Comparison of ENCODE assay signal across 12 cellular contexts in the genomic region with DNA sequence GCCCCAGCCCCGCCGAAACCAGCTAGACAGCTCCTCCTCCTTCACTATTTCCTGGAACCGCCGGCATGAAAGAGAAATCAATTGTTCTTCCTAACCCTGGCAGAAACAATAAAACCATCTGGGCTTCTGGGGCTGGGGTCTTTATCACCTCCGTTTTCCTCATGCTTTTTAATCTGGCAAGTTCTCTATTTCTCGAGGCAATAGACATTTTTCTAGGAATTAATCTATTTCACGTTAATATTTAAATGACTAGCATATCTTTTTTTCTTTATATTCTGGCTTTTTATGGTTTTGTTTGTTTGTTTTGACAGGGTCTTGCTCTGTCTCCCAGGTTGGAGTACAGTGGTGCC. TPM values are rescaled to one million over a fixed set of nuclear protein-coding genes. Genes with fewer than 3 reads are reported as not detected.
A peak's percentile ranks its signal among the peaks of the same experiment; 100 is the strongest.
DNase-seq lines count a peak whose midpoint lies in the region; ATAC-seq and TF ChIP-seq lines count a peak whose summit lies in the region.
"Had no signal": no experiment of that assay in that cellular context is flagged by ENCODE, and none has a peak within 500 bp of the region (broad histone marks: within the 10 kb centered on the region; RNA-seq: fewer than 3 reads in every experiment).

No MANE protein-coding gene starts in this region.

- CTCF ChIA-PET in activated naive CD4-positive, alpha-beta T cell treated with anti-CD3 and anti-CD28 coated beads for 36 hours (lab: Charles Lee), result interaction anchor here (2.9 kb wide), 1 partner anchor 19 kb away, joined by 9 read pairs; no protein-coding TSS in a partner anchor
- CTCF ChIA-PET in activated CD8-positive, alpha-beta T cell treated with anti-CD3 and anti-CD28 coated beads for 36 hours (lab: Charles Lee), result interaction anchor here (0.7 to 1.3 kb wide), 2 partner anchors 19 to 30 kb away, joined by 3 to 5 read pairs; no protein-coding TSS in a partner anchor

- POLR2A ChIA-PET in activated CD8-positive, alpha-beta T cell treated with anti-CD3 and anti-CD28 coated beads for 36 hours (lab: Charles Lee), result interaction anchor here (0.7 kb wide), 1 partner anchor 256 kb away, joined by 4 read pairs; no protein-coding TSS in a partner anchor

- no peak for TF ChIP-seq CTCF in activated CD8-positive, alpha-beta T cell treated with anti-CD3 and anti-CD28 coated beads for 36 hours (IDR thresholded peaks at IDR 0.05)

- H3K4me3 ChIP-seq in iPS-18a (ENCODE audit: low read length), result peak overlapping the region; percentile 68

- ATAC-seq in activated CD8-positive, alpha-beta T cell treated with anti-CD3 and anti-CD28 coated beads for 36 hours, result no peak
- no peak for ATAC-seq in GM18502 (IDR thresholded peaks at IDR 0.05; ENCODE audit: poor library complexity, unreplicated experiment)
- ATAC-seq: esophagus mucosa had no signal

- H3K9ac ChIP-seq in iPS-18a (ENCODE audit: low read length), result peak overlapping the region; percentile 80

- peaks cover 23% of the 10 kb centered on the region for H3K27me3 ChIP-seq in iPS-18a (ENCODE audit: control insufficient read depth, insufficient read depth, low read length)

- H3K9me3 ChIP-seq in iPS-18a (ENCODE audit: control insufficient read depth, low read depth, low read length), result no peaks in the 10 kb centered on the region

- no peak overlapping the region for H3K27ac Mint-ChIP-seq in activated naive CD4-positive, alpha-beta T cell treated with anti-CD3 and anti-CD28 coated beads for 36 hours
- H3K27ac Mint-ChIP-seq in activated CD8-positive, alpha-beta T cell treated with anti-CD3 and anti-CD28 coated beads for 36 hours, result no peak overlapping the region

- H3K27me3 Mint-ChIP-seq in activated naive CD4-positive, alpha-beta T cell treated with anti-CD3 and anti-CD28 coated beads for 36 hours (ENCODE audit: low read depth), result peaks cover 60% of the 10 kb centered on the region
- H3K27me3 Mint-ChIP-seq in activated CD8-positive, alpha-beta T cell treated with anti-CD3 and anti-CD28 coated beads for 36 hours, result peaks cover 55% of the 10 kb centered on the region

- DNase-seq in activated naive CD4-positive, alpha-beta T cell treated with anti-CD3 and anti-CD28 coated beads for 36 hours, result no peak
- DNase-seq in activated naive CD4-positive, alpha-beta T cell treated with Interleukin-2 at 50 U/mL for 16 hours, result no peak
- no peak for DNase-seq in activated CD8-positive, alpha-beta T cell treated with anti-CD3 and anti-CD28 coated beads for 36 hours
- no peak for DNase-seq in substantia nigra (lab: John Stamatoyannopoulos, UW)
- DNase-seq in SIG-M5 (lab: John Stamatoyannopoulos, UW), result no peak
- no peak for DNase-seq in ecto neural progenitor cell (ENCODE audit: low spot score)
- DNase-seq: EL, NCI-H2081 treated with DMSO at 0.1 percent for 48 hours, T-helper 2 cell had no signal

- H3K4me1 ChIP-seq in iPS-18a (ENCODE audit: control insufficient read depth, low read depth, low read length), result peaks cover 15% of the 10 kb centered on the region

- H3K36me3 Mint-ChIP-seq in activated naive CD4-positive, alpha-beta T cell treated with anti-CD3 and anti-CD28 coated beads for 36 hours (ENCODE audit: low read depth), result no peaks in the 10 kb centered on the region
- H3K36me3 Mint-ChIP-seq in activated CD8-positive, alpha-beta T cell treated with anti-CD3 and anti-CD28 coated beads for 36 hours (ENCODE audit: low read depth), result no peaks in the 10 kb centered on the region

- peaks cover 2% of the 10 kb centered on the region for H3K9me3 Mint-ChIP-seq in activated naive CD4-positive, alpha-beta T cell treated with anti-CD3 and anti-CD28 coated beads for 36 hours
- H3K9me3 Mint-ChIP-seq in activated CD8-positive, alpha-beta T cell treated with anti-CD3 and anti-CD28 coated beads for 36 hours, result no peaks in the 10 kb centered on the region

- H3K4me1 Mint-ChIP-seq in activated naive CD4-positive, alpha-beta T cell treated with anti-CD3 and anti-CD28 coated beads for 36 hours (ENCODE audit: low read depth), result peaks cover 9% of the 10 kb centered on the region
- H3K4me1 Mint-ChIP-seq in activated CD8-positive, alpha-beta T cell treated with anti-CD3 and anti-CD28 coated beads for 36 hours (ENCODE audit: low read depth), result peaks cover 12% of the 10 kb centered on the region

- H3K4me3 Mint-ChIP-seq in activated naive CD4-positive, alpha-beta T cell treated with anti-CD3 and anti-CD28 coated beads for 36 hours, result peak overlapping the region; percentile 69
- H3K4me3 Mint-ChIP-seq in activated CD8-positive, alpha-beta T cell treated with anti-CD3 and anti-CD28 coated beads for 36 hours, result peak overlapping the region; percentile 67

- intact Hi-C loops in activated naive CD4-positive, alpha-beta T cell treated with anti-CD3 and anti-CD28 coated beads for 36 hours (cut with micrococcal nuclease), result loop anchor here (1.0 kb wide), 1 partner anchor 11 kb away; no protein-coding TSS in a partner anchor
- intact Hi-C loops in activated CD8-positive, alpha-beta T cell treated with anti-CD3 and anti-CD28 coated beads for 36 hours (cut with micrococcal nuclease), result no loop called here

- no peaks in the 10 kb centered on the region for H3K36me3 ChIP-seq in iPS-18a (ENCODE audit: control insufficient read depth, low read depth, low read length)

- H3K27ac ChIP-seq in iPS-18a (ENCODE audit: low read length) (no peak overlapping the region), substantia nigra (ENCODE audit: low read depth, low read length, poor library complexity, severe bottlenecking) (peak overlapping the region; percentile 90)

RNA-seq across cellular contexts. Expression of a gene that starts 1.4 kb away (rescaled TPM):
- total RNA-seq in activated naive CD4-positive, alpha-beta T cell treated with anti-CD3 and anti-CD28 coated beads for 36 hours, result 1 to 10 TPM; 8.4 TPM
- 10 to 100 TPM in 1 of 2 experiments, 1 to 10 TPM in 1; 9.0 to 10.2 TPM for total RNA-seq in activated CD8-positive, alpha-beta T cell treated with anti-CD3 and anti-CD28 coated beads for 36 hours

RNA-seq across cellular contexts. Expression of a gene that starts 47.2 kb away (rescaled TPM):
- total RNA-seq in activated naive CD4-positive, alpha-beta T cell treated with anti-CD3 and anti-CD28 coated beads for 36 hours, result not detected
- total RNA-seq in activated CD8-positive, alpha-beta T cell treated with anti-CD3 and anti-CD28 coated beads for 36 hours, result not detected
- total RNA-seq: esophagus mucosa had no signal
